Comparison of ENCODE assay signal across 21 cellular contexts in genomic region chrX:66360894-66361293, GRCh38.
A peak's percentile ranks its signal among the peaks of the same experiment; 100 is the strongest.
DNase-seq lines count a peak whose midpoint lies in the region; ATAC-seq, FAIRE-seq and TF ChIP-seq lines count a peak whose summit lies in the region.
"Had no signal": no experiment of that assay in that cellular context is flagged by ENCODE, and none has a peak within 500 bp of the region (broad histone marks: within the 10 kb centered on the region; RNA-seq: fewer than 3 reads in every experiment).

No MANE protein-coding gene starts in this region.

- DNase-seq in A549 (ENCODE audit: low read depth in 1 of 2, low spot score in 1 of 2) (no peak), GM19239 (ENCODE audit: insufficient read length, low spot score) (no peak), astrocyte (ENCODE audit: low read depth) (no peak), Right ventricle myocardium superior (no peak)
- DNase-seq in activated T-helper 2 cell treated with anti-CD3 and anti-CD28 coated beads, Interferon-gamma antibody, Interleukin-2, Interleukin-4, amounts not matched to agents 10 μg/mL and 5 μg/mL and 100 μg/mL, durations not matched to agents 14 hours and 24 hours and 36 hours (ENCODE audit: low spot score): no peak
- DNase-seq: 8988T; AML-193; Caco-2; Calu3; CD4-positive, alpha-beta T cell; CD8-positive, alpha-beta T cell; DMS79 treated with DMSO at 0.1 percent for 48 hours; GF-D8 had no signal

- no peak for ATAC-seq in A549
- ATAC-seq in Right ventricle myocardium superior (ENCODE audit: poor library complexity): no peak
- ATAC-seq in HG03095 (IDR thresholded peaks at IDR 0.05; ENCODE audit: unreplicated experiment): no peak
- ATAC-seq: CD8-positive, alpha-beta T cell had no signal

- H3K4me3 Mint-ChIP-seq in astrocyte (ENCODE audit: unreplicated experiment): no peak overlapping the region
- H3K4me3 Mint-ChIP-seq in activated T-helper 2 cell treated with anti-CD3 and anti-CD28 coated beads, Interferon-gamma antibody, Interleukin-2, Interleukin-4, amounts not matched to agents 10 μg/mL and 5 μg/mL and 100 μg/mL, durations not matched to agents 14 hours and 24 hours and 36 hours (ENCODE audit: low read depth): no peak overlapping the region
- H3K4me3 Mint-ChIP-seq: B cell; CD4-positive, alpha-beta T cell; CD8-positive, alpha-beta T cell had no signal

- TF ChIP-seq RAD21 in A549 (conservative IDR thresholded peaks at IDR 0.05 in 1 of 2, IDR thresholded peaks at IDR 0.05 in 1 of 2): no peak

- no peak for FAIRE-seq in A549 (lab: Jason Lieb, UNC)
- peak; percentile 71 for FAIRE-seq in GM19239 (lab: Jason Lieb, UNC)
- peak; percentile 29 for FAIRE-seq in astrocyte (lab: Jason Lieb, UNC)
- FAIRE-seq: A204.1, D721Med, G401.6, GM12891 had no signal

- WGBS in A549 (ENCODE audit: missing lambda C conversion rate): 15% methylated on average over 3 of the region's 3 CpGs

- H3K4me3 ChIP-seq in A549: no peak overlapping the region
- no peak overlapping the region for H3K4me3 ChIP-seq in astrocyte (ENCODE audit: insufficient read depth, low read depth, low read length)
- H3K4me3 ChIP-seq: BLaER1 treated with 17β-estradiol and CSF1 and Interleukin-3, amounts not matched to agents 10 nM and 100 nM had no signal

- H4K20me1 ChIP-seq in astrocyte (ENCODE audit: insufficient read depth, low read length): no peaks in the 10 kb centered on the region
- H4K20me1 ChIP-seq: BLaER1 treated with 17β-estradiol and CSF1 and Interleukin-3, amounts not matched to agents 10 nM and 100 nM had no signal

- no peak overlapping the region for H3K27ac Mint-ChIP-seq in astrocyte (ENCODE audit: unreplicated experiment)
- no peak overlapping the region for H3K27ac Mint-ChIP-seq in activated T-helper 2 cell treated with anti-CD3 and anti-CD28 coated beads, Interferon-gamma antibody, Interleukin-2, Interleukin-4, amounts not matched to agents 10 μg/mL and 5 μg/mL and 100 μg/mL, durations not matched to agents 14 hours and 24 hours and 36 hours
- H3K27ac Mint-ChIP-seq: B cell; CD4-positive, alpha-beta T cell; CD8-positive, alpha-beta T cell had no signal

- H3K36me3 ChIP-seq in astrocyte (ENCODE audit: insufficient read depth, low read length): no peaks in the 10 kb centered on the region
- H3K36me3 ChIP-seq: BLaER1 treated with 17β-estradiol and CSF1 and Interleukin-3, amounts not matched to agents 10 nM and 100 nM had no signal

- H3K27ac ChIP-seq in A549 (no peak overlapping the region), astrocyte (ENCODE audit: low read depth, low read length) (no peak overlapping the region)
- H3K27ac ChIP-seq: BLaER1 treated with 17β-estradiol and CSF1 and Interleukin-3, amounts not matched to agents 10 nM and 100 nM; C4-2B had no signal

- H3K36me3 Mint-ChIP-seq in astrocyte (ENCODE audit: low read depth, unreplicated experiment): no peaks in the 10 kb centered on the region
- H3K36me3 Mint-ChIP-seq in activated T-helper 2 cell treated with anti-CD3 and anti-CD28 coated beads, Interferon-gamma antibody, Interleukin-2, Interleukin-4, amounts not matched to agents 10 μg/mL and 5 μg/mL and 100 μg/mL, durations not matched to agents 14 hours and 24 hours and 36 hours (ENCODE audit: low read depth): no peaks in the 10 kb centered on the region
- H3K36me3 Mint-ChIP-seq: CD8-positive, alpha-beta T cell had no signal

- no peak overlapping the region for H3K9ac ChIP-seq in astrocyte (ENCODE audit: low read length)
- H3K9ac ChIP-seq: BLaER1 treated with 17β-estradiol and CSF1 and Interleukin-3, amounts not matched to agents 10 nM and 100 nM had no signal

- H3K27me3 ChIP-seq in astrocyte (ENCODE audit: insufficient read depth, low read length): no peaks in the 10 kb centered on the region

- POLR2A ChIA-PET in A549 (lab: Yijun Ruan, JAX): no interaction called here

- intact Hi-C loops in Right ventricle myocardium superior (cut with DNase I): no loop called here
- intact Hi-C loops in activated T-helper 2 cell treated with anti-CD3 and anti-CD28 coated beads, Interferon-gamma antibody, Interleukin-2, Interleukin-4, amounts not matched to agents 10 μg/mL and 5 μg/mL and 100 μg/mL, durations not matched to agents 14 hours and 24 hours and 36 hours (cut with micrococcal nuclease): no loop called here

- no peak for TF ChIP-seq POLR2A in A549 (IDR thresholded peaks at IDR 0.05; ENCODE audit: low read length)

- TF ChIP-seq CTCF in A549 (IDR thresholded peaks at IDR 0.05) (no peak), astrocyte (IDR thresholded peaks at IDR 0.05; ENCODE audit: insufficient read depth, low read depth, low read length) (no peak)

- CTCF ChIA-PET in A549 (lab: Yijun Ruan, JAX): no interaction called here

- no peak overlapping the region for H2AFZ ChIP-seq in astrocyte (ENCODE audit: low read depth, low read length)

- H3K9me3 Mint-ChIP-seq in astrocyte (ENCODE audit: unreplicated experiment): no peaks in the 10 kb centered on the region
- no peaks in the 10 kb centered on the region for H3K9me3 Mint-ChIP-seq in activated T-helper 2 cell treated with anti-CD3 and anti-CD28 coated beads, Interferon-gamma antibody, Interleukin-2, Interleukin-4, amounts not matched to agents 10 μg/mL and 5 μg/mL and 100 μg/mL, durations not matched to agents 14 hours and 24 hours and 36 hours
- H3K9me3 Mint-ChIP-seq: CD4-positive, alpha-beta T cell; CD8-positive, alpha-beta T cell had no signal

- H3K4me1 ChIP-seq in A549 (no peaks in the 10 kb centered on the region), astrocyte (ENCODE audit: insufficient read depth, low read length) (no peaks in the 10 kb centered on the region)
- H3K4me1 ChIP-seq: Caco-2 had no signal

- H3K79me2 ChIP-seq in astrocyte (ENCODE audit: insufficient read depth, low read length): no peaks in the 10 kb centered on the region

- H3K4me1 Mint-ChIP-seq in astrocyte (ENCODE audit: low read depth, unreplicated experiment): no peaks in the 10 kb centered on the region
- H3K4me1 Mint-ChIP-seq in activated T-helper 2 cell treated with anti-CD3 and anti-CD28 coated beads, Interferon-gamma antibody, Interleukin-2, Interleukin-4, amounts not matched to agents 10 μg/mL and 5 μg/mL and 100 μg/mL, durations not matched to agents 14 hours and 24 hours and 36 hours (ENCODE audit: low read depth): no peaks in the 10 kb centered on the region
- H3K4me1 Mint-ChIP-seq: B cell had no signal

- H3K4me2 ChIP-seq in A549: no peak overlapping the region
- no peak overlapping the region for H3K4me2 ChIP-seq in astrocyte (ENCODE audit: low read length)
- H3K4me2 ChIP-seq: BLaER1 treated with 17β-estradiol and CSF1 and Interleukin-3, amounts not matched to agents 10 nM and 100 nM had no signal

- no peaks in the 10 kb centered on the region for H3K27me3 Mint-ChIP-seq in astrocyte (ENCODE audit: low read depth, unreplicated experiment)
- H3K27me3 Mint-ChIP-seq in activated T-helper 2 cell treated with anti-CD3 and anti-CD28 coated beads, Interferon-gamma antibody, Interleukin-2, Interleukin-4, amounts not matched to agents 10 μg/mL and 5 μg/mL and 100 μg/mL, durations not matched to agents 14 hours and 24 hours and 36 hours (ENCODE audit: low read depth): no peaks in the 10 kb centered on the region
- H3K27me3 Mint-ChIP-seq: B cell; CD4-positive, alpha-beta T cell had no signal

- no peak for TF ChIP-seq EP300 in A549 (IDR thresholded peaks at IDR 0.05)

- H3K9me3 ChIP-seq in A549 (0 out of 3 replicates have a peak, but pooled peaks cover 2% of the 10 kb centered on the region), astrocyte (ENCODE audit: insufficient read depth, low read depth, low read length) (no peaks in the 10 kb centered on the region)
- H3K9me3 ChIP-seq: BLaER1 treated with 17β-estradiol and CSF1 and Interleukin-3, amounts not matched to agents 10 nM and 100 nM; Caco-2 had no signal

TF ChIP-seq in A549, 52 proteins besides CTCF, POLR2A, EP300 and RAD21:
- no peak for TF ChIP-seq RNF2 (IDR thresholded peaks at IDR 0.05; ENCODE audit: borderline replicate concordance, low read depth)
- TF ChIP-seq MAFK (IDR thresholded peaks at IDR 0.05; ENCODE audit: partially characterized antibody): peak; percentile 55
